ENCODE assay signal across 9 cellular contexts in the genomic region with DNA sequence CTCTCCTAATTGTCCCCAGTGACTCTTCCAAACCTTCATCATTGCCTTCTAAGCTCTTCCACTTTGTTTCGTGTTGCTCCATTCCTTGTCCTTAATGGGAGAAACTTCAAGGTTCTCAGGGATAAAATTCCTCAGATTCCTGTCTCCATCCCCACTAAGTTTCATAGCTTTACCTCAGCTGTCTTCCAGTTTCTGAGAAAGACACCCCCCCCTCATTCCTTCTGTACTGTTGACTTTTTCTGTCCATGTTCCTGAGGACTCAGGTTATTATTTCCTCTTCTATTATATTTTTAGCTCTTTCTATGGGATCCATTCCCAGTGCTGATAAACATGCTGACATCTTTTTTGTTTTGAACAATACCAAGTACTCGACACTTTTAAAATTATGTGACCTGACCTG.
"Had no signal": no experiment of that assay in that cellular context is flagged by ENCODE, and none has a peak within 500 bp of the region (broad histone marks: within the 10 kb centered on the region; RNA-seq: fewer than 3 reads in every experiment).

No MANE protein-coding gene starts in this region.

- DNase-seq: activated naive CD8-positive, alpha-beta T cell treated with anti-CD3 and anti-CD28 coated beads for 36 hours; central memory CD4-positive, alpha-beta T cell; heart left ventricle; immature natural killer cell; ovary; stimulated activated CD4-positive, alpha-beta T cell treated with anti-CD3 and anti-CD28 coated beads, Interleukin-2, amount 100 ng/mL, for 48 hours; thyroid gland had no signal

- ATAC-seq: activated CD4-positive, CD25-positive, alpha-beta regulatory T cell treated with anti-CD3 and anti-CD28 coated beads, Interleukin-2, amount 50 U/mL, for 24 hours; heart left ventricle; stimulated activated memory B cell treated with anti-CD40 and anti-IgM and Interleukin-4, amounts not matched to agents 10 μg/mL and 1 μg/mL and 100 μg/mL, for 72 hours had no signal
